In genomic region chr19:36213793-36214387, GRCh38 we compare ENCODE assay signal across 9 cellular contexts. TPM values are rescaled to one million over a fixed set of nuclear protein-coding genes. Genes with fewer than 3 reads are reported as not detected.
DNase-seq lines count a peak whose midpoint lies in the region; ATAC-seq and TF ChIP-seq lines count a peak whose summit lies in the region.
"Had no signal": no experiment of that assay in that cellular context is flagged by ENCODE, and none has a peak within 500 bp of the region (broad histone marks: within the 10 kb centered on the region; RNA-seq: fewer than 3 reads in every experiment).

No MANE protein-coding gene starts in this region.

- no peaks in the 10 kb centered on the region for H3K9me3 ChIP-seq in lower lobe of right lung

- H3K4me1 ChIP-seq in GM23338 (ENCODE audit: insufficient read depth) (peaks cover 18% of the 10 kb centered on the region), lower lobe of right lung (peaks cover 26% of the 10 kb centered on the region), urinary bladder (ENCODE audit: insufficient read depth) (no peaks in the 10 kb centered on the region)

- 0 out of 2 replicates have a peak overlapping the region, but pooled peaks have one; percentile 8 for H2AFZ ChIP-seq in GM23338

- H3K4me3 Mint-ChIP-seq in GM23338, result no peak overlapping the region

- CTCF ChIA-PET in AG04449 (lab: Yijun Ruan, JAX), result interaction anchor here (1.1 kb wide), 1 partner anchor 11 kb away, joined by 5 read pairs; no protein-coding TSS in a partner anchor

- H3K27ac ChIP-seq in GM23338 (ENCODE audit: low read depth) (peak overlapping the region; percentile 73), lower lobe of right lung (peak overlapping the region; percentile 92), urinary bladder (ENCODE audit: low read depth) (peak overlapping the region; percentile 83)

- WGBS in urinary bladder, result 24% methylated on average over 15 of the region's 15 CpGs

- H3K36me3 ChIP-seq in GM23338 (ENCODE audit: insufficient read depth) (no peaks in the 10 kb centered on the region; the same call in 1 of the 2 replicates), lower lobe of right lung (peaks cover 2% of the 10 kb centered on the region), urinary bladder (ENCODE audit: insufficient read depth) (no peaks in the 10 kb centered on the region)

- peaks cover 9% of the 10 kb centered on the region for H3K36me3 Mint-ChIP-seq in GM23338 (ENCODE audit: low read depth)

- H3K27me3 ChIP-seq in GM23338 (ENCODE audit: insufficient read depth) (no peaks in the 10 kb centered on the region), lower lobe of right lung (ENCODE audit: low read depth) (no peaks in the 10 kb centered on the region)

- no peaks in the 10 kb centered on the region for H3F3A ChIP-seq in GM23338 (replicated peaks; ENCODE audit: low read depth)

- no peaks in the 10 kb centered on the region for H3K9me3 Mint-ChIP-seq in GM23338
- H3K9me3 Mint-ChIP-seq: mesothelial cell of epicardium had no signal

- in situ Hi-C loops in astrocyte of the spinal cord (cut with HindIII; ENCODE audit: low sequenced_read_pairs), result no loop called here

- peaks cover 16% of the 10 kb centered on the region for H4K20me1 ChIP-seq in GM23338 (replicated peaks; ENCODE audit: insufficient read depth)

- intact Hi-C loops in lower lobe of right lung (cut with DNase I), result no loop called here

- TF ChIP-seq CTCF in AG04449 (IDR thresholded peaks at IDR 0.05; ENCODE audit: insufficient read depth, low read length, missing control alignments), result no peak
- TF ChIP-seq CTCF in GM23338 (conservative IDR thresholded peaks at IDR 0.05; ENCODE audit: low read depth in 2 of 2), result no peak
- TF ChIP-seq CTCF in astrocyte of the spinal cord (IDR thresholded peaks at IDR 0.05; ENCODE audit: low read depth, low read length), result no peak
- no peak for TF ChIP-seq CTCF in lower lobe of right lung (IDR thresholded peaks at IDR 0.05)

- POLR2A ChIA-PET in AG04449 (lab: Yijun Ruan, JAX), result interaction anchor here (0.5 to 1.7 kb wide), 3 partner anchors 276 to 359 kb away, joined by 3 to 5 read pairs (median 4); partner anchors contain the start of genes ZNF529 and ZNF566

- no peak for DNase-seq in AG04449 (ENCODE audit: low read depth, low spot score)
- DNase-seq in GM23338 (ENCODE audit: low spot score), result no peak
- DNase-seq in astrocyte of the spinal cord (ENCODE audit: low read depth, low spot score), result no peak
- DNase-seq in lower lobe of right lung, result peak; percentile 52
- no peak for DNase-seq in NCI-H510A treated with DMSO at 0.1 percent for 48 hours (lab: John Stamatoyannopoulos, UW)

- peak overlapping the region; percentile 85 for H3K4me2 ChIP-seq in GM23338

- H3K27ac Mint-ChIP-seq in GM23338, result no peak overlapping the region
- H3K27ac Mint-ChIP-seq: mesothelial cell of epicardium had no signal

- H3K4me1 Mint-ChIP-seq in GM23338, result peaks cover 7% of the 10 kb centered on the region; the same call in 2 of the 3 replicates

- peaks cover 1% of the 10 kb centered on the region for H3K27me3 Mint-ChIP-seq in GM23338 (ENCODE audit: insufficient read depth, low read depth, poor library complexity)

- peak overlapping the region; percentile 65 for H3K4me3 ChIP-seq in AG04449 (ENCODE audit: low read depth, low read length)
- peak overlapping the region; percentile 89 for H3K4me3 ChIP-seq in GM23338
- H3K4me3 ChIP-seq in astrocyte of the spinal cord (ENCODE audit: low read depth, low read length), result peak overlapping the region; percentile 83
- peak overlapping the region; percentile 68 for H3K4me3 ChIP-seq in lower lobe of right lung
- peak overlapping the region; percentile 63 for H3K4me3 ChIP-seq in urinary bladder (ENCODE audit: low read depth, low read length)

- ATAC-seq in GM23338, result peak; percentile 6
- peak in 1 of 2 donors; percentile 18 for ATAC-seq in lower lobe of right lung
- no peak for ATAC-seq in HG02623 (IDR thresholded peaks at IDR 0.05; ENCODE audit: unreplicated experiment)
- no peak for ATAC-seq in GM19023 (IDR thresholded peaks at IDR 0.05; ENCODE audit: unreplicated experiment)

- H3K9me2 ChIP-seq in GM23338 (ENCODE audit: insufficient read depth), result no peaks in the 10 kb centered on the region

- peaks cover 45% of the 10 kb centered on the region for H3K79me2 ChIP-seq in GM23338 (replicated peaks; ENCODE audit: insufficient read depth)

TF ChIP-seq in GM23338, 12 proteins besides CTCF, POLR2A, EP300 and RAD21:
- TF ChIP-seq ETS1 (IDR thresholded peaks at IDR 0.05) (no peak), CREB1 (CRISPR knock-in tag; IDR thresholded peaks at IDR 0.05; ENCODE audit: low read depth) (no peak), JUNB (IDR thresholded peaks at IDR 0.05; ENCODE audit: unreplicated experiment) (no peak)
TF ChIP-seq in GM23338: peak in this region for 0.

RNA-seq across cellular contexts. Expression of gene ZNF565, which starts 0.6 kb away (rescaled TPM):
- total RNA-seq in GM23338 (2014; rRNA removed; shearing (Covaris generic)), result 2.4 TPM in 2 replicates
- polyA plus RNA-seq in GM23338 (2016; fragmentation: Nextera tagmentation; extraction: Ambion mirVana) (1.9 and 3.2 TPM in 2 replicates), urinary bladder (4.0 TPM)
- total RNA-seq in lower lobe of right lung (3.7 TPM), urinary bladder (10.8 TPM)

RNA-seq across cellular contexts. Expression of gene ZNF146, which starts 1.0 kb away (rescaled TPM):
- total RNA-seq in GM23338 (2014; rRNA removed; shearing (Covaris generic)), result 227 and 249 TPM in 2 replicates
- 111 and 143 TPM in 2 replicates for polyA plus RNA-seq in GM23338 (2016; fragmentation: Nextera tagmentation; extraction: Ambion mirVana)
- total RNA-seq in lower lobe of right lung, result 37.3 TPM
- 145 TPM for total RNA-seq in urinary bladder
- 39.2 TPM for polyA plus RNA-seq in urinary bladder
